In the genomic region with DNA sequence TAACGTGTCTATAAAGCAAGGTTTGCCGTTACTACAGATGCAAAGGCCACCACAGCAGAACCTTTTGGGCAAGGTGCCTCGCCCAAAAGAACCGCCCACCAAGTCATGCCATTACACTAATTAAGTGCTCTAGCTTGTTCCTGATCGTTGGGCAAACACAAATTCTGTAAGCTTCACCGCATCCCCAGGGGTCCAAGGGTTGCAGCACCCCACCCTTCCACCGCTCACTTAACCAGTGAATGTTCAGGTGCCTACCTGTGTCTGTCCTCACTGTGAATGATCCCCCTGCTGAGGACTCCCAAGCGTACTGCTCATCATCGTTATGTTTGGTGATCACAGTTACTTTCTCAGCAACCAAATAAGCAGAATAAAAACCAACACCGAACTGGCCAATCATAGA, we compare ENCODE assay signal across 8 cellular contexts. TPM values are rescaled to one million over a fixed set of nuclear protein-coding genes. Genes with fewer than 3 reads are reported as not detected.
DNase-seq lines count a peak whose midpoint lies in the region; ATAC-seq and TF ChIP-seq lines count a peak whose summit lies in the region.

No MANE protein-coding gene starts in this region.

- TF ChIP-seq CTCF in CD14-positive monocyte (IDR thresholded peaks at IDR 0.05) = no peak
- TF ChIP-seq CTCF in LNCaP clone FGC (IDR thresholded peaks at IDR 0.05; ENCODE audit: control insufficient read depth, extremely low read depth, insufficient read depth) = no peak
- no peak for TF ChIP-seq CTCF in dorsolateral prefrontal cortex (IDR thresholded peaks at IDR 0.05 in 54 of 56, conservative IDR thresholded peaks at IDR 0.05 in 2 of 56; ENCODE audit: low read depth in 1 of 56, partially characterized antibody in 56 of 56)
- no peak for TF ChIP-seq CTCF in neural cell (IDR thresholded peaks at IDR 0.05; ENCODE audit: poor library complexity, severe bottlenecking)

- peak overlapping the region; percentile 98 for H3K9ac ChIP-seq in neural cell (ENCODE audit: low read length)

- H3K79me2 ChIP-seq in neural cell (replicated peaks; ENCODE audit: insufficient read depth, low read length) = peaks cover 22% of the 10 kb centered on the region

- H3K27ac ChIP-seq in dorsolateral prefrontal cortex (peak overlapping the region in 54 of 59 donors; percentile 33 to 100 (median 100)), neural cell (ENCODE audit: low read length) (peak overlapping the region; percentile 94)

- peaks cover 0 to 5% (median 0%) of the 10 kb centered on the region in 7 donors for H3K9me3 Mint-ChIP-seq in CD14-positive monocyte

- intact Hi-C loops in CD14-positive monocyte (cut with micrococcal nuclease) = loop anchor here in 1 of 2 donors (5.0 kb wide), 3 partner anchors 52 to 277 kb away; partner anchors contain the start of genes CINP, TECPR2, WDR20 and ZNF839
- intact Hi-C loops in dorsolateral prefrontal cortex (cut with DNase I) = loop anchor here (5.0 kb wide), 4 partner anchors 38 to 232 kb away; partner anchors contain the start of genes DYNC1H1 (in 1 of the 2) and ZNF839 (in 1 of the 2)

- H4K20me1 ChIP-seq in neural cell (ENCODE audit: insufficient read depth) = no peaks in the 10 kb centered on the region

- peaks cover 8% of the 10 kb centered on the region for H3K36me3 ChIP-seq in neural cell (ENCODE audit: insufficient read depth, low read length)

- H3K27me3 ChIP-seq in dorsolateral prefrontal cortex (no peaks in the 10 kb centered on the region), neural cell (ENCODE audit: insufficient read depth, low read depth, low read length) (no peaks in the 10 kb centered on the region)

- DNase-seq in CD14-positive monocyte (ENCODE audit: low spot score) (no peak), LNCaP clone FGC (ENCODE audit: low read depth) (no peak), dorsolateral prefrontal cortex (peak in 1 of 10 donors; percentile 8), DMS114 treated with DMSO at 0.1 percent for 48 hours (lab: John Stamatoyannopoulos, UW; ENCODE audit: unreplicated experiment) (no peak)
- DNase-seq in activated CD4-positive, CD25-positive, alpha-beta regulatory T cell treated with anti-CD3 and anti-CD28 coated beads, Interleukin-2, amount 50 U/mL, for 72 hours = no peak

- H3K9me3 ChIP-seq in neural cell (ENCODE audit: low read length) = no peaks in the 10 kb centered on the region

- H3K4me1 Mint-ChIP-seq in CD14-positive monocyte = peaks cover 54% of the 10 kb centered on the region

- no peak for TF ChIP-seq EP300 in neural cell (conservative IDR thresholded peaks at IDR 0.05; ENCODE audit: poor library complexity, severe bottlenecking)

- ATAC-seq in HG03108 (IDR thresholded peaks at IDR 0.05; ENCODE audit: unreplicated experiment) (no peak), GM21381 (IDR thresholded peaks at IDR 0.05; ENCODE audit: unreplicated experiment) (no peak)

- no peaks in the 10 kb centered on the region for H3F3A ChIP-seq in neural cell (ENCODE audit: insufficient read depth, low read length, poor library complexity, severe bottlenecking)

- H3K4me3 Mint-ChIP-seq in CD14-positive monocyte = peak overlapping the region; percentile 94 to 95

- H3K4me3 ChIP-seq in LNCaP clone FGC (ENCODE audit: low read depth, low read length) (peak overlapping the region; percentile 80), dorsolateral prefrontal cortex (peak overlapping the region; percentile 65 to 99 (median 84)), neural cell (ENCODE audit: low read length) (peak overlapping the region; percentile 83)

- H3K27ac Mint-ChIP-seq in CD14-positive monocyte = peak overlapping the region in 6 of 7 donors; percentile 58 to 96 (median 78)

- no peak overlapping the region for H2AFZ ChIP-seq in neural cell (ENCODE audit: low read depth, low read length)

- H3K4me2 ChIP-seq in neural cell (ENCODE audit: low read length) = peak overlapping the region; percentile 87

- H3K9me2 ChIP-seq in neural cell (ENCODE audit: insufficient read depth, low read length) = no peaks in the 10 kb centered on the region

- peaks cover 58 to 59% of the 10 kb centered on the region in 2 donors for H3K36me3 Mint-ChIP-seq in CD14-positive monocyte

- peaks cover 3 to 6% (median 4%) of the 10 kb centered on the region in 3 donors for H3K27me3 Mint-ChIP-seq in CD14-positive monocyte (ENCODE audit: low read depth in 3 of 3)

- no peak for TF ChIP-seq RAD21 in neural cell (conservative IDR thresholded peaks at IDR 0.05)

TF ChIP-seq in neural cell, 6 proteins besides CTCF, POLR2A, EP300 and RAD21:
- TF ChIP-seq SMC3 (conservative IDR thresholded peaks at IDR 0.05; ENCODE audit: poor library complexity) (no peak), REST (IDR thresholded peaks at IDR 0.05; ENCODE audit: borderline replicate concordance) (no peak)

RNA-seq across cellular contexts. Expression of gene HSP90AA1, which starts 1.3 kb away (rescaled TPM):
- 100 to 1,000 TPM; 149 to 211 TPM for polyA plus RNA-seq in CD14-positive monocyte
- 1,000 to 10,000 TPM in 30 of 120 experiments, 100 to 1,000 TPM in 90; 420 to 2,880 (median 848) TPM for total RNA-seq in dorsolateral prefrontal cortex
- polyA plus RNA-seq in neural cell = 206 and 232 TPM in 2 replicates
- polyA minus RNA-seq in neural cell = 396 and 605 TPM in 2 replicates

RNA-seq across cellular contexts. Expression of gene WDR20, which starts 54.2 kb away (rescaled TPM):
- 1 to 10 TPM; 7.4 to 9.0 TPM for polyA plus RNA-seq in CD14-positive monocyte
- total RNA-seq in dorsolateral prefrontal cortex = 10 to 100 TPM; 35.1 to 88.2 (median 50.0) TPM
- polyA plus RNA-seq in neural cell = 26.3 and 28.6 TPM in 2 replicates
- 43.8 and 51.5 TPM in 2 replicates for polyA minus RNA-seq in neural cell
